Comparison of ENCODE assay signal across 8 cellular contexts in the genomic region with DNA sequence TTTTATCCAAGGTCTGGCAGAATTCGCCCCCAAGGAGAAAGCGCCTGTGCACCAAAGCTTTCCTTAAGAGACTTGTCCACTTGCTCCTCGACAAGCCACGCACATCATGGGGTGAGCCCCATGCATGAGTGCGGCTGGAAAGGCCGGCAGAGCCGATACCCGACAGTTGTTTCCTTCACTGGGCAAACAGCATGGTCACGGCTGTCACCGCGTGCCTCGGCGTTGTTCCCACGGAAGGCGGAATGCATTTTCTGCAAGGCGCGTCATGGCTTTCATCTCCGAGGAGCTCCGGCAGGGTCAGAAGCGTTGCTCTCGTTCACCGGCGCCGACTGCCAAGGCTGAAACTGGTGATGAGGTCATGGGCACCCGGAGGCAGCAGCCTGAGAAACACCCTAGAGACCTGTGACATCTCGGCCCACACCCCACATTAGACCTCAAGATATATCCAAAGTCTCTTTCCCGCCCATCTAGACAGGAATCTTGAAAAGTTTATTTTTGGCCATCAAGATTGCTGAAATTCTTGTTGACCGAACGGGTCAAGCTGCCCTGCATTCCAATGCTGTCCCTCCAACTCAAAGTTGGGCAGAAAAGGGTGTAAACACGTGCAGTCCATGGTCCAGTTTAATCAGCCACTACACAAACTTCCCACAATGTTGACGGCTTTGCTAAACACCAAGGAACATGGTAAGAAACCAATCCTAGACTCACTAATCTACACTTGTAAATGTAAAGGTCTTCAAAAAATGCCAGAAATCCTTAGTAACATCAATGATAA. TPM values are rescaled to one million over a fixed set of nuclear protein-coding genes. Genes with fewer than 3 reads are reported as not detected.
DNase-seq lines count a peak whose midpoint lies in the region; ATAC-seq and TF ChIP-seq lines count a peak whose summit lies in the region.

No MANE protein-coding gene starts in this region.

- POLR2A ChIA-PET in HCT116 (lab: Charles Lee) = interaction anchor here (1.2 kb wide), 1 partner anchor 103 kb away, joined by 3 read pairs; no protein-coding TSS in a partner anchor
- POLR2A ChIA-PET in activated CD4-positive, alpha-beta memory T cell treated with anti-CD3 and anti-CD28 coated beads, Interleukin-2, amount 10 ng/mL, durations not matched to agents 7 days and 5 days (lab: Charles Lee) = no interaction called here

- peak overlapping the region; percentile 26 for H3K27ac Mint-ChIP-seq in activated CD4-positive, alpha-beta memory T cell treated with anti-CD3 and anti-CD28 coated beads, Interleukin-2, amount 10 ng/mL, durations not matched to agents 7 days and 5 days
- H3K27ac Mint-ChIP-seq in neural crest cell (ENCODE audit: unreplicated experiment) = peak overlapping the region; percentile 95

- TF ChIP-seq POLR2A in HCT116 (IDR thresholded peaks at IDR 0.05; ENCODE audit: borderline replicate concordance, extremely low read depth, insufficient read depth, insufficient read length) = no peak

- H3K4me3 ChIP-seq in AG09309 (ENCODE audit: control insufficient read depth, low read depth, low read length) (peak overlapping the region; percentile 89), HCT116 (replicated peaks in 1 of 2; ENCODE audit: low read depth in 1 of 2, low read length in 2 of 2) (peak overlapping the region; percentile 63 to 79)

- H3K79me2 ChIP-seq in HCT116 (ENCODE audit: insufficient read depth, low read length) = peaks cover 36% of the 10 kb centered on the region

- no peaks in the 10 kb centered on the region for H3K9me2 ChIP-seq in HCT116 (ENCODE audit: insufficient read depth)

- DNase-seq in AG09309 (ENCODE audit: low read depth) = no peak
- peak; percentile 52 for DNase-seq in HCT116 (ENCODE audit: low read depth, low spot score)
- DNase-seq in activated CD4-positive, alpha-beta memory T cell treated with anti-CD3 and anti-CD28 coated beads, Interleukin-2, amount 10 ng/mL, durations not matched to agents 7 days and 5 days = no peak
- DNase-seq in globus pallidus (ENCODE audit: low spot score) = peak; percentile 70
- no peak for DNase-seq in neural crest cell (ENCODE audit: low read depth, low spot score)
- no peak for DNase-seq in SKM-1 (lab: John Stamatoyannopoulos, UW; ENCODE audit: unreplicated experiment)
- no peak for DNase-seq in cerebellar nuclear complex (lab: John Stamatoyannopoulos, UW)

- peaks cover 51% of the 10 kb centered on the region for H3K27me3 Mint-ChIP-seq in activated CD4-positive, alpha-beta memory T cell treated with anti-CD3 and anti-CD28 coated beads, Interleukin-2, amount 10 ng/mL, durations not matched to agents 7 days and 5 days
- H3K27me3 Mint-ChIP-seq in neural crest cell (ENCODE audit: low read depth) = no peaks in the 10 kb centered on the region

- no peaks in the 10 kb centered on the region for H3K36me3 ChIP-seq in HCT116 (ENCODE audit: control insufficient read depth in 1 of 2, insufficient read depth in 2 of 2, low read length in 2 of 2)

- intact Hi-C loops in HCT116 (cut with micrococcal nuclease) = loop anchor here (2.0 kb wide), 1 partner anchor 26 kb away; no protein-coding TSS in a partner anchor

- peaks cover 16 to 31% of the 10 kb centered on the region in 2 experiments for H3K4me1 ChIP-seq in HCT116 (ENCODE audit: control insufficient read depth in 1 of 2, insufficient read depth in 2 of 2, low read length in 2 of 2)

- BruUV-seq in HCT116 (replicated peaks; lab: Mats Ljungman, UMichigan) = TSS peak; percentile 83

- no peaks in the 10 kb centered on the region for H3K9me3 ChIP-seq in HCT116 (ENCODE audit: control insufficient read depth in 1 of 2, insufficient read depth in 1 of 2, low read depth in 1 of 2, low read length in 2 of 2)

- H3K4me3 Mint-ChIP-seq in activated CD4-positive, alpha-beta memory T cell treated with anti-CD3 and anti-CD28 coated beads, Interleukin-2, amount 10 ng/mL, durations not matched to agents 7 days and 5 days = peak overlapping the region; percentile 27
- peak overlapping the region; percentile 95 for H3K4me3 Mint-ChIP-seq in neural crest cell

- peak overlapping the region; percentile 93 for H3K27ac ChIP-seq in HCT116 (ENCODE audit: low read depth, low read length)

- ATAC-seq in HCT116 = peak; percentile 35
- no peak for ATAC-seq in HG03097 (IDR thresholded peaks at IDR 0.05; ENCODE audit: low FRiP score, unreplicated experiment)

- RAD21 ChIA-PET in HCT116 (lab: Charles Lee; ENCODE audit: low non-redundant PET in 1 of 2, low total read pairs in 2 of 2, uncharacterized antibody in 2 of 2, unreplicated experiment in 2 of 2) = interaction anchor here in 1 of 2 experiments (0.6 kb wide), 1 partner anchor 103 kb away, joined by 3 read pairs; no protein-coding TSS in a partner anchor

- no peaks in the 10 kb centered on the region for H3K27me3 ChIP-seq in HCT116 (ENCODE audit: insufficient read depth, low read length)

- H4K20me1 ChIP-seq in HCT116 (ENCODE audit: insufficient read depth) = no peaks in the 10 kb centered on the region

- TF ChIP-seq CTCF in AG09309 (IDR thresholded peaks at IDR 0.05; ENCODE audit: control insufficient read depth, insufficient read depth, low read depth, low read length, missing control alignments) (no peak), HCT116 (IDR thresholded peaks at IDR 0.05 in 2 of 3, conservative IDR thresholded peaks at IDR 0.05 in 1 of 3; ENCODE audit: borderline replicate concordance in 1 of 3, insufficient read depth in 1 of 3, low read depth in 2 of 3, low read length in 2 of 3) (no peak), neural crest cell (conservative IDR thresholded peaks at IDR 0.05) (no peak)

- peak overlapping the region; percentile 84 for H3K9ac ChIP-seq in HCT116 (ENCODE audit: low read length)

- H3K36me3 Mint-ChIP-seq in activated CD4-positive, alpha-beta memory T cell treated with anti-CD3 and anti-CD28 coated beads, Interleukin-2, amount 10 ng/mL, durations not matched to agents 7 days and 5 days (ENCODE audit: low read depth) = peaks cover 9% of the 10 kb centered on the region
- H3K36me3 Mint-ChIP-seq in neural crest cell (ENCODE audit: low read depth) = peaks cover 4% of the 10 kb centered on the region

- TF ChIP-seq RAD21 in HCT116 (IDR thresholded peaks at IDR 0.05; ENCODE audit: low read depth) = no peak

- CTCF ChIA-PET in HCT116 (lab: Charles Lee) = interaction anchor here (1.5 kb wide), 2 partner anchors 10 to 103 kb away, joined by 3 to 5 read pairs; no protein-coding TSS in a partner anchor
- CTCF ChIA-PET in activated CD4-positive, alpha-beta memory T cell treated with anti-CD3 and anti-CD28 coated beads, Interleukin-2, amount 10 ng/mL, durations not matched to agents 7 days and 5 days (lab: Charles Lee) = no interaction called here

- peaks cover 6% of the 10 kb centered on the region for H3K9me3 Mint-ChIP-seq in activated CD4-positive, alpha-beta memory T cell treated with anti-CD3 and anti-CD28 coated beads, Interleukin-2, amount 10 ng/mL, durations not matched to agents 7 days and 5 days
- H3K9me3 Mint-ChIP-seq in neural crest cell = no peaks in the 10 kb centered on the region

- peak overlapping the region; percentile 99 for H3K4me2 ChIP-seq in HCT116 (ENCODE audit: low read length)

- peak overlapping the region; percentile 74 for H2AFZ ChIP-seq in HCT116 (ENCODE audit: low read depth, low read length, poor library complexity, severe bottlenecking)

- H3K4me1 Mint-ChIP-seq in activated CD4-positive, alpha-beta memory T cell treated with anti-CD3 and anti-CD28 coated beads, Interleukin-2, amount 10 ng/mL, durations not matched to agents 7 days and 5 days = peaks cover 15% of the 10 kb centered on the region
- H3K4me1 Mint-ChIP-seq in neural crest cell = peaks cover 37% of the 10 kb centered on the region

TF ChIP-seq in HCT116, 20 proteins besides CTCF, POLR2A, EP300 and RAD21:
- TF ChIP-seq, protein P1, sequence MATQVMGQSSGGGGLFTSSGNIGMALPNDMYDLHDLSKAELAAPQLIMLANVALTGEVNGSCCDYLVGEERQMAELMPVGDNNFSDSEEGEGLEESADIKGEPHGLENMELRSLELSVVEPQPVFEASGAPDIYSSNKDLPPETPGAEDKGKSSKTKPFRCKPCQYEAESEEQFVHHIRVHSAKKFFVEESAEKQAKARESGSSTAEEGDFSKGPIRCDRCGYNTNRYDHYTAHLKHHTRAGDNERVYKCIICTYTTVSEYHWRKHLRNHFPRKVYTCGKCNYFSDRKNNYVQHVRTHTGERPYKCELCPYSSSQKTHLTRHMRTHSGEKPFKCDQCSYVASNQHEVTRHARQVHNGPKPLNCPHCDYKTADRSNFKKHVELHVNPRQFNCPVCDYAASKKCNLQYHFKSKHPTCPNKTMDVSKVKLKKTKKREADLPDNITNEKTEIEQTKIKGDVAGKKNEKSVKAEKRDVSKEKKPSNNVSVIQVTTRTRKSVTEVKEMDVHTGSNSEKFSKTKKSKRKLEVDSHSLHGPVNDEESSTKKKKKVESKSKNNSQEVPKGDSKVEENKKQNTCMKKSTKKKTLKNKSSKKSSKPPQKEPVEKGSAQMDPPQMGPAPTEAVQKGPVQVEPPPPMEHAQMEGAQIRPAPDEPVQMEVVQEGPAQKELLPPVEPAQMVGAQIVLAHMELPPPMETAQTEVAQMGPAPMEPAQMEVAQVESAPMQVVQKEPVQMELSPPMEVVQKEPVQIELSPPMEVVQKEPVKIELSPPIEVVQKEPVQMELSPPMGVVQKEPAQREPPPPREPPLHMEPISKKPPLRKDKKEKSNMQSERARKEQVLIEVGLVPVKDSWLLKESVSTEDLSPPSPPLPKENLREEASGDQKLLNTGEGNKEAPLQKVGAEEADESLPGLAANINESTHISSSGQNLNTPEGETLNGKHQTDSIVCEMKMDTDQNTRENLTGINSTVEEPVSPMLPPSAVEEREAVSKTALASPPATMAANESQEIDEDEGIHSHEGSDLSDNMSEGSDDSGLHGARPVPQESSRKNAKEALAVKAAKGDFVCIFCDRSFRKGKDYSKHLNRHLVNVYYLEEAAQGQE (IDR thresholded peaks at IDR 0.05; ENCODE audit: low read depth) = no peak
- no peak for TF ChIP-seq SRF (IDR thresholded peaks at IDR 0.05; ENCODE audit: low read depth)
- no peak for TF ChIP-seq FOSL1 (IDR thresholded peaks at IDR 0.05; ENCODE audit: low read depth)
- TF ChIP-seq MAX (IDR thresholded peaks at IDR 0.05) = peak; percentile 66
- TF ChIP-seq TCF7L2 (IDR thresholded peaks at IDR 0.05; ENCODE audit: borderline replicate concordance, extremely low read depth, insufficient read depth, insufficient read length) = peak; percentile 73

RNA-seq across cellular contexts. Expression of gene TJP1, which starts 0.6 kb away (rescaled TPM):
- 83.6 TPM for total RNA-seq in HCT116 (2021; ENCODE audit: unreplicated experiment)
- 34.7 and 39.7 TPM in 2 replicates for polyA plus RNA-seq in HCT116 (2012)
- not detected for total RNA-seq in activated CD4-positive, alpha-beta memory T cell treated with anti-CD3 and anti-CD28 coated beads, Interleukin-2, amount 10 ng/mL, durations not matched to agents 7 days and 5 days
- total RNA-seq in neural crest cell = 90.6 and 97.8 TPM in 2 replicates

Comparison
In these comparisons a context has a peak if more than half of its experiments do, and no peak if none do; other contexts are left out.
1. DNase-seq: peak in HCT116 (single experiment) and globus pallidus (single experiment); none in AG09309 (single experiment), activated CD4-positive, alpha-beta memory T cell treated with anti-CD3 and anti-CD28 coated beads, Interleukin-2, amount 10 ng/mL, durations not matched to agents 7 days and 5 days (single experiment), neural crest cell (single experiment), SKM-1 (single experiment) and cerebellar nuclear complex (0 of 2).
2. RNA of gene TJP1, which starts 0.6 kb away (total RNA-seq): 90.6 to 97.8 TPM in neural crest cell and 83.6 TPM in HCT116 (single experiment); not detected in activated CD4-positive, alpha-beta memory T cell treated with anti-CD3 and anti-CD28 coated beads, Interleukin-2, amount 10 ng/mL, durations not matched to agents 7 days and 5 days; every median in the first group is over 10 times any median in the second.